ENCODE assay signal across 24 cellular contexts in the genomic region with DNA sequence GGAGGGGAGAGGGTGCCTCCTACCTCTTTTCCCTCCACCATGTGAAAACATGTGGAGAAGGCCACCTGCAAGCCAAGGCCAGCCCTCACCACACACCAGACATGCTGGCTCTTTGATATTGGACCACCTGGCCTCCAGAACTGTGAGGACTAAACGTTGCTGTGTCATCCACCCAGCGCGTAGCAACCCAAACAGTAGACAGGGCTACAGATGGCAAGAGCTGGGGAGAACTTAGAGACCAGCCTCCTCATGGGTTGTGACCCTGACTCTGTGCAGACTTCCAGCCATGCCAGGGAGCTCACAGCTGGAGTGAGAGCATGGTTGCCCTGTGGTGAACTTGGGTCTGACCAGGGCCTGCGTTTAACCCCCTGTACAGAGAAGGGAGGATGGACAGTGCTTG.
"Had no signal": no experiment of that assay in that cellular context is flagged by ENCODE, and none has a peak within 500 bp of the region (broad histone marks: within the 10 kb centered on the region; RNA-seq: fewer than 3 reads in every experiment).

No MANE protein-coding gene starts in this region.

- H3K9me3 ChIP-seq: breast epithelium, left lung, neutrophil, right lobe of liver, testis had no signal

- H3K9ac ChIP-seq: parathyroid adenoma had no signal

- H3K4me1 ChIP-seq: adrenal gland, breast epithelium, left lung, parathyroid adenoma, testis had no signal

- H2AFZ ChIP-seq: parathyroid adenoma had no signal

- DNase-seq: activated CD4-positive, alpha-beta T cell treated with anti-CD3 and anti-CD28 coated beads, Interleukin-2, amount 10 ng/mL, durations not matched to agents 7 days and 5 days; activated CD4-positive, CD25-positive, alpha-beta regulatory T cell treated with anti-CD3 and anti-CD28 coated beads, Interleukin-2, amount 50 U/mL, for 72 hours; activated CD8-positive, alpha-beta T cell treated with anti-CD3 and anti-CD28 coated beads for 36 hours; activated naive CD4-positive, alpha-beta T cell; activated T-cell treated with anti-CD3 and anti-CD28 coated beads, Interleukin-2, amount 50 U/mL, for 4 hours; cerebellar nuclear complex; effector CD4-positive, alpha-beta T cell; erythroblast; foreskin fibroblast; small intestine; stimulated activated CD4-positive, alpha-beta T cell treated with anti-CD3 and anti-CD28 coated beads, Interleukin-15, amount 100 ng/mL, for 24 hours; stimulated activated naive B cell treated with anti-CD40 and anti-IgM and Interleukin-4, amounts not matched to agents 10 μg/mL and 1 μg/mL and 100 μg/mL, for 72 hours; T-helper 1 cell; testis; trophoblast cell; WERI-Rb-1 had no signal

- H3K79me2 ChIP-seq: parathyroid adenoma had no signal

- H3K4me3 ChIP-seq: adrenal gland, breast epithelium, left lung, lung, right lobe of liver, testis had no signal

- H3K27me3 ChIP-seq: adrenal gland, breast epithelium, neutrophil, right lobe of liver, testis had no signal

- H3K36me3 ChIP-seq: adrenal gland, breast epithelium, left lung, neutrophil, right lobe of liver, WERI-Rb-1 had no signal

- H3K27ac ChIP-seq: adrenal gland, breast epithelium, left lung, neutrophil, parathyroid adenoma, right lobe of liver, testis, WERI-Rb-1 had no signal

- ATAC-seq: activated CD8-positive, alpha-beta T cell treated with anti-CD3 and anti-CD28 coated beads for 36 hours; activated T-cell treated with anti-CD3 and anti-CD28 coated beads, Interleukin-2, amount 50 U/mL, for 4 hours; left lung; naive thymus-derived CD8-positive, alpha-beta T cell; right lobe of liver; stimulated activated naive B cell treated with anti-CD40 and anti-IgM and Interleukin-4, amounts not matched to agents 10 μg/mL and 1 μg/mL and 100 μg/mL, for 72 hours had no signal
